8 cellular contexts compared by ENCODE assay signal in the genomic region with DNA sequence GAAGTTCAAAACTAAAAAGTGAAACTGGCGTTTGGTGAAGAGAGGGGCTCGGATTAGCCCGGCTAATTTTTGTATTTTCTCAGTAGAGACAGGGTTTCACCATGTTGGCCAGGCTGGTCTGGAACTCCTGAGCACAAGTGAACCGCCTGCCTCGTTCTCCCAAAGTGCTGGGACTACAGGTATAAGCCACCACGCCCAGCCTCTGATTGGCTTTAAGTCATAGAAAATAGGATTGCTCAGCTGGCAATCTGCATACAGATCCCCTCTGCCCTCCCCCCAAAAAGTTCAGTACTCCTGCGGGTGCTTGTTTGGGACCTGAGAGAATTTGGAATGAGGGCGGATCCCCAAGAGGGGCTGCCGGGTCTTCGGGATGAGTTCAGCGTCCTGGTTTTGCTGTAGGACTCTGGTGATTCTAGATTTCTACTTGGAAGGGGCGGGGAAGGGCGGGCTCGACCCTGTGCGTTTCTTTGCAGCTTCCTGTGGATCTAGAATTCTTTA. TPM values are rescaled to one million over a fixed set of nuclear protein-coding genes. Genes with fewer than 3 reads are reported as not detected.
DNase-seq lines count a peak whose midpoint lies in the region; ATAC-seq and TF ChIP-seq lines count a peak whose summit lies in the region.

No MANE protein-coding gene starts in this region.

- peak; percentile 9 for DNase-seq in PC-3
- peak; percentile 4 for DNase-seq in esophagus squamous epithelium (lab: John Stamatoyannopoulos, UW)
- no peak for DNase-seq in DMS153 treated with DMSO at 0.1 percent for 48 hours (lab: John Stamatoyannopoulos, UW; ENCODE audit: unreplicated experiment)
- DNase-seq in caudate nucleus (lab: John Stamatoyannopoulos, UW) = no peak

- intact Hi-C loops in PC-3 (cut with micrococcal nuclease) = no loop called here
- intact Hi-C loops in esophagus squamous epithelium (cut with DNase I) = no loop called here

- POLR2A ChIA-PET in PC-3 (lab: Charles Lee; ENCODE audit: unreplicated experiment) = interaction anchor here (0.6 kb wide), 1 partner anchor 195 kb away, joined by 3 read pairs; no protein-coding TSS in a partner anchor

- no peaks in the 10 kb centered on the region for H3K27me3 ChIP-seq in PC-3 (ENCODE audit: low read length)
- H3K27me3 ChIP-seq in esophagus squamous epithelium = no peaks in the 10 kb centered on the region
- H3K27me3 ChIP-seq in rectal smooth muscle tissue (ENCODE audit: control insufficient read depth, insufficient read depth, low read length) = no peaks in the 10 kb centered on the region

- ATAC-seq in GM18502 (IDR thresholded peaks at IDR 0.05; ENCODE audit: poor library complexity, unreplicated experiment) (peak; percentile 17), PC-3 (peak; percentile 16), HG03571 (IDR thresholded peaks at IDR 0.05; ENCODE audit: unreplicated experiment) (no peak), GM21360 (IDR thresholded peaks at IDR 0.05; ENCODE audit: unreplicated experiment) (no peak)

- WGBS in esophagus squamous epithelium, 2 donors = 0% methylated on average over 4 to 7 of the region's 15 CpGs

- peak overlapping the region; percentile 77 for H3K4me3 ChIP-seq in PC-3 (ENCODE audit: low read length)
- H3K4me3 ChIP-seq in esophagus squamous epithelium = peak overlapping the region; percentile 69 to 95 (median 80)
- H3K4me3 ChIP-seq in rectal smooth muscle tissue (ENCODE audit: low read length) = peak overlapping the region; percentile 61

- TF ChIP-seq CTCF in PC-3 (conservative IDR thresholded peaks at IDR 0.05; ENCODE audit: low read depth, low read length) (no peak), esophagus squamous epithelium (IDR thresholded peaks at IDR 0.05) (no peak)

- no peaks in the 10 kb centered on the region for H3F3A ChIP-seq in PC-3 (ENCODE audit: low read length, unreplicated experiment)

- TF ChIP-seq POLR2A in esophagus squamous epithelium (IDR thresholded peaks at IDR 0.05) = no peak

- peak overlapping the region; percentile 47; the same call in 1 of the 2 replicates for H3K9ac ChIP-seq in PC-3 (ENCODE audit: low read length)
- no peak overlapping the region for H3K9ac ChIP-seq in rectal smooth muscle tissue (ENCODE audit: low read length)

- BruUV-seq in PC-3 (replicated peaks; lab: Mats Ljungman, UMichigan) = no TSS peak

- peak overlapping the region; percentile 76 for H3K4me2 ChIP-seq in PC-3 (ENCODE audit: low read length)

- peaks cover 4% of the 10 kb centered on the region; the same call in 1 of the 2 replicates for H3K4me1 ChIP-seq in PC-3 (ENCODE audit: insufficient read depth, low read length)
- H3K4me1 ChIP-seq in esophagus squamous epithelium = peaks cover 0 to 31% (median 13%) of the 10 kb centered on the region in 3 donors
- no peaks in the 10 kb centered on the region for H3K4me1 ChIP-seq in rectal smooth muscle tissue (ENCODE audit: control insufficient read depth, insufficient read depth, low read length)

- H3K36me3 ChIP-seq in PC-3 (ENCODE audit: low read depth, low read length) (no peaks in the 10 kb centered on the region), esophagus squamous epithelium (no peaks in the 10 kb centered on the region), rectal smooth muscle tissue (ENCODE audit: control insufficient read depth, insufficient read depth, low read length) (no peaks in the 10 kb centered on the region)

- H3K9me2 ChIP-seq in PC-3 (replicated peaks; ENCODE audit: low read length) = no peaks in the 10 kb centered on the region

- CTCF ChIA-PET in PC-3 (lab: Charles Lee) = no interaction called here

- H3K9me3 ChIP-seq in PC-3 (ENCODE audit: low read length) (no peaks in the 10 kb centered on the region), esophagus squamous epithelium (no peaks in the 10 kb centered on the region)

- H3K27ac ChIP-seq in PC-3 (ENCODE audit: low read length) (no peak overlapping the region), esophagus squamous epithelium (peak overlapping the region; percentile 89 to 92 (median 91)), rectal smooth muscle tissue (ENCODE audit: low read depth, low read length) (no peak overlapping the region), caudate nucleus (ENCODE audit: low read depth, low read length) (no peak overlapping the region)

- peak overlapping the region; percentile 90 for H2AFZ ChIP-seq in PC-3 (ENCODE audit: low read length)

- H4K20me1 ChIP-seq in PC-3 (ENCODE audit: low read length) = no peaks in the 10 kb centered on the region

- peaks cover 39% of the 10 kb centered on the region for H3K79me2 ChIP-seq in PC-3 (ENCODE audit: low read length)

RNA-seq across cellular contexts. Expression of a gene that starts 0.5 kb away (rescaled TPM):
- total RNA-seq in PC-3 (2014; rRNA removed) (12.2 and 22.2 TPM in 2 replicates), esophagus squamous epithelium (10 to 100 TPM; 27.8 to 56.0 (median 34.5) TPM)

Comparison
In these comparisons a context has a peak if more than half of its experiments do, and no peak if none do; other contexts are left out.
1. ATAC-seq: peak in GM18502 (single experiment) and PC-3 (single experiment); none in HG03571 (single experiment) and GM21360 (single experiment).
2. DNase-seq: peak in PC-3 (single experiment) and esophagus squamous epithelium (single experiment); none in DMS153 treated with DMSO at 0.1 percent for 48 hours (single experiment) and caudate nucleus (0 of 61).
3. H3K27ac ChIP-seq: peak in esophagus squamous epithelium (4 of 4); none in PC-3 (single experiment), rectal smooth muscle tissue (single experiment) and caudate nucleus (single experiment).
4. Peak in every context shown above with its lines, with median percentiles within 50 percentile points of each other: H3K4me3 ChIP-seq.